Comparison of ENCODE assay signal across 1 cellular context in the genomic region with DNA sequence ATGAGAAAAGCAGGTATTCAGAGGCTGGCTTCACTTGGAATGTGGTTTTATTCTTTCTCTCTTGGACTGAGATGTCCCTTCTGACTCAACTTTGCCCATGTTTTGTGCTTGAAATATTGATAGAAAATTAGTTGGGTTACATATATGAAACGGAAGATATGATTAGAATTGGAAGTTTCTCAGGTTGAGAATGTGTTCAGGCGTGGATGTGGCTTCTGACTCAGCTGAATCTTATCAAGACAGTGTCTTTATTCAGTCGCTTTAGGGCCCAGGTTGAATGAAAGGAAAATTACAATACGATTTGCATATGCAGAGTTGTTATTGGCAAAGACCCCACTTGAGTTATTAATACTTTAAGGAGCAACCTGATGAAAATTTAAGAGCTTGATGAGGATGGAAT.
TF ChIP-seq lines count a peak whose summit lies in the region.

No MANE protein-coding gene starts in this region.

TF ChIP-seq in GM23338, 12 proteins besides CTCF, POLR2A, EP300 and RAD21 (continued from another document):
- TF ChIP-seq, protein P1, sequence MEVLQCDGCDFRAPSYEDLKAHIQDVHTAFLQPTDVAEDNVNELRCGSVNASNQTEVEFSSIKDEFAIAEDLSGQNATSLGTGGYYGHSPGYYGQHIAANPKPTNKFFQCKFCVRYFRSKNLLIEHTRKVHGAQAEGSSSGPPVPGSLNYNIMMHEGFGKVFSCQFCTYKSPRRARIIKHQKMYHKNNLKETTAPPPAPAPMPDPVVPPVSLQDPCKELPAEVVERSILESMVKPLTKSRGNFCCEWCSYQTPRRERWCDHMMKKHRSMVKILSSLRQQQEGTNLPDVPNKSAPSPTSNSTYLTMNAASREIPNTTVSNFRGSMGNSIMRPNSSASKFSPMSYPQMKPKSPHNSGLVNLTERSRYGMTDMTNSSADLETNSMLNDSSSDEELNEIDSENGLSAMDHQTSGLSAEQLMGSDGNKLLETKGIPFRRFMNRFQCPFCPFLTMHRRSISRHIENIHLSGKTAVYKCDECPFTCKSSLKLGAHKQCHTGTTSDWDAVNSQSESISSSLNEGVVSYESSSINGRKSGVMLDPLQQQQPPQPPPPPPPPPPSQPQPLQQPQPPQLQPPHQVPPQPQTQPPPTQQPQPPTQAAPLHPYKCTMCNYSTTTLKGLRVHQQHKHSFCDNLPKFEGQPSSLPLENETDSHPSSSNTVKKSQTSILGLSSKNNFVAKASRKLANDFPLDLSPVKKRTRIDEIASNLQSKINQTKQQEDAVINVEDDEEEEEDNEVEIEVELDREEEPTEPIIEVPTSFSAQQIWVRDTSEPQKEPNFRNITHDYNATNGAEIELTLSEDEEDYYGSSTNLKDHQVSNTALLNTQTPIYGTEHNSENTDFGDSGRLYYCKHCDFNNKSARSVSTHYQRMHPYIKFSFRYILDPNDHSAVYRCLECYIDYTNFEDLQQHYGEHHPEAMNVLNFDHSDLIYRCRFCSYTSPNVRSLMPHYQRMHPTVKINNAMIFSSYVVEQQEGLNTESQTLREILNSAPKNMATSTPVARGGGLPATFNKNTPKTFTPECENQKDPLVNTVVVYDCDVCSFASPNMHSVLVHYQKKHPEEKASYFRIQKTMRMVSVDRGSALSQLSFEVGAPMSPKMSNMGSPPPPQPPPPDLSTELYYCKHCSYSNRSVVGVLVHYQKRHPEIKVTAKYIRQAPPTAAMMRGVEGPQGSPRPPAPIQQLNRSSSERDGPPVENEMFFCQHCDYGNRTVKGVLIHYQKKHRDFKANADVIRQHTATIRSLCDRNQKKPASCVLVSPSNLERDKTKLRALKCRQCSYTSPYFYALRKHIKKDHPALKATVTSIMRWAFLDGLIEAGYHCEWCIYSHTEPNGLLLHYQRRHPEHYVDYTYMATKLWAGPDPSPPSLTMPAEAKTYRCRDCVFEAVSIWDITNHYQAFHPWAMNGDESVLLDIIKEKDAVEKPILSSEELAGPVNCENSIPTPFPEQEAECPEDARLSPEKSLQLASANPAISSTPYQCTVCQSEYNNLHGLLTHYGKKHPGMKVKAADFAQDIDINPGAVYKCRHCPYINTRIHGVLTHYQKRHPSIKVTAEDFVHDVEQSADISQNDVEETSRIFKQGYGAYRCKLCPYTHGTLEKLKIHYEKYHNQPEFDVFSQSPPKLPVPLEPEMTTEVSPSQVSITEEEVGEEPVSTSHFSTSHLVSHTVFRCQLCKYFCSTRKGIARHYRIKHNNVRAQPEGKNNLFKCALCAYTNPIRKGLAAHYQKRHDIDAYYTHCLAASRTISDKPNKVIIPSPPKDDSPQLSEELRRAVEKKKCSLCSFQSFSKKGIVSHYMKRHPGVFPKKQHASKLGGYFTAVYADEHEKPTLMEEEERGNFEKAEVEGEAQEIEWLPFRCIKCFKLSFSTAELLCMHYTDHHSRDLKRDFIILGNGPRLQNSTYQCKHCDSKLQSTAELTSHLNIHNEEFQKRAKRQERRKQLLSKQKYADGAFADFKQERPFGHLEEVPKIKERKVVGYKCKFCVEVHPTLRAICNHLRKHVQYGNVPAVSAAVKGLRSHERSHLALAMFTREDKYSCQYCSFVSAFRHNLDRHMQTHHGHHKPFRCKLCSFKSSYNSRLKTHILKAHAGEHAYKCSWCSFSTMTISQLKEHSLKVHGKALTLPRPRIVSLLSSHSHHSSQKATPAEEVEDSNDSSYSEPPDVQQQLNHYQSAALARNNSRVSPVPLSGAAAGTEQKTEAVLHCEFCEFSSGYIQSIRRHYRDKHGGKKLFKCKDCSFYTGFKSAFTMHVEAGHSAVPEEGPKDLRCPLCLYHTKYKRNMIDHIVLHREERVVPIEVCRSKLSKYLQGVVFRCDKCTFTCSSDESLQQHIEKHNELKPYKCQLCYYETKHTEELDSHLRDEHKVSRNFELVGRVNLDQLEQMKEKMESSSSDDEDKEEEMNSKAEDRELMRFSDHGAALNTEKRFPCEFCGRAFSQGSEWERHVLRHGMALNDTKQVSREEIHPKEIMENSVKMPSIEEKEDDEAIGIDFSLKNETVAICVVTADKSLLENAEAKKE (CRISPR knock-in tag; IDR thresholded peaks at IDR 0.05): no peak
- TF ChIP-seq, protein P2, sequence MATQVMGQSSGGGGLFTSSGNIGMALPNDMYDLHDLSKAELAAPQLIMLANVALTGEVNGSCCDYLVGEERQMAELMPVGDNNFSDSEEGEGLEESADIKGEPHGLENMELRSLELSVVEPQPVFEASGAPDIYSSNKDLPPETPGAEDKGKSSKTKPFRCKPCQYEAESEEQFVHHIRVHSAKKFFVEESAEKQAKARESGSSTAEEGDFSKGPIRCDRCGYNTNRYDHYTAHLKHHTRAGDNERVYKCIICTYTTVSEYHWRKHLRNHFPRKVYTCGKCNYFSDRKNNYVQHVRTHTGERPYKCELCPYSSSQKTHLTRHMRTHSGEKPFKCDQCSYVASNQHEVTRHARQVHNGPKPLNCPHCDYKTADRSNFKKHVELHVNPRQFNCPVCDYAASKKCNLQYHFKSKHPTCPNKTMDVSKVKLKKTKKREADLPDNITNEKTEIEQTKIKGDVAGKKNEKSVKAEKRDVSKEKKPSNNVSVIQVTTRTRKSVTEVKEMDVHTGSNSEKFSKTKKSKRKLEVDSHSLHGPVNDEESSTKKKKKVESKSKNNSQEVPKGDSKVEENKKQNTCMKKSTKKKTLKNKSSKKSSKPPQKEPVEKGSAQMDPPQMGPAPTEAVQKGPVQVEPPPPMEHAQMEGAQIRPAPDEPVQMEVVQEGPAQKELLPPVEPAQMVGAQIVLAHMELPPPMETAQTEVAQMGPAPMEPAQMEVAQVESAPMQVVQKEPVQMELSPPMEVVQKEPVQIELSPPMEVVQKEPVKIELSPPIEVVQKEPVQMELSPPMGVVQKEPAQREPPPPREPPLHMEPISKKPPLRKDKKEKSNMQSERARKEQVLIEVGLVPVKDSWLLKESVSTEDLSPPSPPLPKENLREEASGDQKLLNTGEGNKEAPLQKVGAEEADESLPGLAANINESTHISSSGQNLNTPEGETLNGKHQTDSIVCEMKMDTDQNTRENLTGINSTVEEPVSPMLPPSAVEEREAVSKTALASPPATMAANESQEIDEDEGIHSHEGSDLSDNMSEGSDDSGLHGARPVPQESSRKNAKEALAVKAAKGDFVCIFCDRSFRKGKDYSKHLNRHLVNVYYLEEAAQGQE (IDR thresholded peaks at IDR 0.05; ENCODE audit: unreplicated experiment): no peak
- no peak for TF ChIP-seq JUNB (IDR thresholded peaks at IDR 0.05; ENCODE audit: unreplicated experiment)
- TF ChIP-seq CREB1 (CRISPR knock-in tag; IDR thresholded peaks at IDR 0.05; ENCODE audit: low read depth): no peak
- TF ChIP-seq ZNF331 (CRISPR knock-in tag; IDR thresholded peaks at IDR 0.05; ENCODE audit: low read depth): no peak
- no peak for TF ChIP-seq EZH2 (IDR thresholded peaks at IDR 0.05; ENCODE audit: low read depth, unreplicated experiment)
- TF ChIP-seq ZNF114 (CRISPR knock-in tag; IDR thresholded peaks at IDR 0.05): no peak
- no peak for TF ChIP-seq ETS1 (IDR thresholded peaks at IDR 0.05)
- no peak for TF ChIP-seq EZH2phosphoT487 (IDR thresholded peaks at IDR 0.05; ENCODE audit: unreplicated experiment)
- no peak for TF ChIP-seq POLR2AphosphoS5 (IDR thresholded peaks at IDR 0.05; ENCODE audit: low read depth)
- TF ChIP-seq STAT1 (IDR thresholded peaks at IDR 0.05; ENCODE audit: unreplicated experiment): no peak
